8 cellular contexts compared by ENCODE assay signal in genomic region chr1:153922838-153923652, GRCh38.
DNase-seq lines count a peak whose midpoint lies in the region; ATAC-seq and FAIRE-seq lines count a peak whose summit lies in the region.

Gene GATAD2B (minus strand): TSS chr1:153922972. CDS start chr1:153828347, 94,625 bp downstream.

- peak within 1 kb of the TSS; percentile 97 for H3K27ac Mint-ChIP-seq in central memory CD8-positive, alpha-beta T cell (ENCODE audit: low read depth)

- ATAC-seq in GM19023 (IDR thresholded peaks at IDR 0.05; ENCODE audit: unreplicated experiment) (peak; percentile 94), HG03280 (IDR thresholded peaks at IDR 0.05; ENCODE audit: unreplicated experiment) (peak; percentile 95)
- ATAC-seq in central memory CD8-positive, alpha-beta T cell (replicated peaks; ENCODE audit: extremely low read depth, poor library complexity, severe bottlenecking), result peak; percentile 91

- DNase-seq in AG08396 (ENCODE audit: low spot score), result peak; percentile 99
- DNase-seq in NCI-H345 treated with DMSO at 0.1 percent for 48 hours (lab: John Stamatoyannopoulos, UW; ENCODE audit: unreplicated experiment), result peak; percentile 100
- DNase-seq in activated CD4-positive, CD25-positive, alpha-beta regulatory T cell (lab: John Stamatoyannopoulos, UW), result peak; percentile 96 to 100 (median 97)
- DNase-seq in central memory CD8-positive, alpha-beta T cell (ENCODE audit: low spot score in 2 of 2), result peak; percentile 97 to 99
- peak; percentile 94 for DNase-seq in stimulated activated CD4-positive, alpha-beta T cell treated with anti-CD3 and anti-CD28 coated beads, Interleukin-12 subunit alpha, Interleukin-12 subunit beta, amount 100 ng/mL, for 4 hours

- FAIRE-seq in islet of Langerhans (lab: Jason Lieb, UNC), result peak; percentile 78

- H3K36me3 Mint-ChIP-seq in central memory CD8-positive, alpha-beta T cell (ENCODE audit: insufficient read depth), result peaks cover 19% of the 10 kb centered on the region

- no peaks in the 10 kb centered on the region for H3K9me3 Mint-ChIP-seq in central memory CD8-positive, alpha-beta T cell

- H3K27me3 Mint-ChIP-seq in central memory CD8-positive, alpha-beta T cell, result no peaks in the 10 kb centered on the region

- peaks cover 49% of the 10 kb centered on the region for H3K4me1 Mint-ChIP-seq in central memory CD8-positive, alpha-beta T cell

- peak within 1 kb of the TSS; percentile 80 for H3K4me3 Mint-ChIP-seq in central memory CD8-positive, alpha-beta T cell

Comparison
In these comparisons a context has a peak if more than half of its experiments do, and no peak if none do; other contexts are left out.
1. Peak in every context shown above with its lines: DNase-seq and ATAC-seq.